8 cellular contexts compared by ENCODE assay signal in genomic region chr10:63133056-63133786, GRCh38. TPM values are rescaled to one million over a fixed set of nuclear protein-coding genes. Genes with fewer than 3 reads are reported as not detected.
DNase-seq lines count a peak whose midpoint lies in the region; TF ChIP-seq lines count a peak whose summit lies in the region.

Gene NRBF2, plus strand, starts transcription at chr10:63133328. Its CDS starts 143 bp downstream, at chr10:63133471.

- no peaks in the 10 kb centered on the region; the same call in 1 of the 2 replicates for H3K9me3 ChIP-seq in HAP-1
- no peaks in the 10 kb centered on the region for H3K9me3 ChIP-seq in MG63
- H3K9me3 ChIP-seq in stomach smooth muscle (ENCODE audit: control insufficient read depth in 2 of 2, low read length in 2 of 2), result no peaks in the 10 kb centered on the region

- H3K9ac ChIP-seq in stomach smooth muscle (ENCODE audit: low read length in 2 of 2), result peak within 1 kb of the TSS; percentile 94 to 97

- H3K36me3 Mint-ChIP-seq in neural crest cell (ENCODE audit: low read depth), result peaks cover 6% of the 10 kb centered on the region

- H3K27me3 Mint-ChIP-seq in neural crest cell (ENCODE audit: low read depth), result no peaks in the 10 kb centered on the region

- DNase-seq in GDM1 (lab: John Stamatoyannopoulos, UW), result peak; percentile 98
- DNase-seq in HAP-1 (ENCODE audit: low spot score in 2 of 2), result peak; percentile 96 to 98
- peak; percentile 98 for DNase-seq in MG63
- peak; percentile 80 for DNase-seq in SHP77 treated with DMSO at 0.1 percent for 48 hours (lab: John Stamatoyannopoulos, UW)
- peak; percentile 93 for DNase-seq in activated gamma-delta T cell (lab: John Stamatoyannopoulos, UW)
- peak; percentile 99 for DNase-seq in fibroblast of villous mesenchyme (ENCODE audit: low read depth)
- DNase-seq in neural crest cell (ENCODE audit: low read depth, low spot score), result peak; percentile 90

- 0 out of 2 replicates have a peak, but pooled peaks cover 2% of the 10 kb centered on the region for H3K36me3 ChIP-seq in HAP-1 (replicated peaks)
- H3K36me3 ChIP-seq in MG63, result no peaks in the 10 kb centered on the region
- no peaks in the 10 kb centered on the region for H3K36me3 ChIP-seq in stomach smooth muscle (ENCODE audit: control insufficient read depth in 2 of 2, insufficient read depth in 2 of 2, low read length in 2 of 2)

- H3K4me1 ChIP-seq in HAP-1 (peaks cover 3% of the 10 kb centered on the region; the same call in 1 of the 2 replicates), stomach smooth muscle (ENCODE audit: control insufficient read depth, insufficient read depth, low read length) (peaks cover 8% of the 10 kb centered on the region)

- peaks cover 13% of the 10 kb centered on the region for H3K9me3 Mint-ChIP-seq in neural crest cell

- peaks cover 28% of the 10 kb centered on the region for H3K4me1 Mint-ChIP-seq in neural crest cell

- in situ Hi-C loops in HAP-1 (cut with MboI; ENCODE audit: low sequenced_read_pairs), result no loop called here

- peak within 1 kb of the TSS; percentile 94 for H3K27ac Mint-ChIP-seq in neural crest cell (ENCODE audit: unreplicated experiment)

- TF ChIP-seq CTCF in fibroblast of villous mesenchyme (IDR thresholded peaks at IDR 0.05; ENCODE audit: insufficient read depth, low read depth, low read length) (peak; percentile 27), neural crest cell (conservative IDR thresholded peaks at IDR 0.05) (peak; percentile 43)

- H3K27ac ChIP-seq in stomach smooth muscle (ENCODE audit: low read length), result peak within 1 kb of the TSS; percentile 80

- H3K4me3 ChIP-seq in HAP-1, result peak within 1 kb of the TSS; percentile 97
- H3K4me3 ChIP-seq in MG63, result peak within 1 kb of the TSS; percentile 89
- H3K4me3 ChIP-seq in fibroblast of villous mesenchyme (ENCODE audit: low read depth, low read length), result peak within 1 kb of the TSS; percentile 65
- peak within 1 kb of the TSS; percentile 60 to 94 for H3K4me3 ChIP-seq in stomach smooth muscle (ENCODE audit: low read length in 2 of 2)

- H3K4me3 Mint-ChIP-seq in neural crest cell, result peak within 1 kb of the TSS; percentile 95

- H3K27me3 ChIP-seq in HAP-1 (ENCODE audit: low read depth) (no peaks in the 10 kb centered on the region), MG63 (no peaks in the 10 kb centered on the region), stomach smooth muscle (ENCODE audit: control insufficient read depth in 1 of 2, insufficient read depth in 2 of 2, low read length in 2 of 2) (no peaks in the 10 kb centered on the region)

RNA-seq across cellular contexts. Expression of gene NRBF2, which starts in this region (rescaled TPM):
- total RNA-seq in MG63 (2014; rRNA removed; shearing (Covaris generic); ENCODE audit: low replicate concordance), result 32.9 and 34.8 TPM in 2 replicates
- total RNA-seq in fibroblast of villous mesenchyme (29.3 and 38.0 TPM in 2 replicates), neural crest cell (19.3 and 21.4 TPM in 2 replicates)

Comparison
In these comparisons a context has a peak if more than half of its experiments do, and no peak if none do; other contexts are left out.
1. Peak in every context shown above with its lines: DNase-seq, H3K4me3 ChIP-seq and H3K27ac ChIP-seq.